ENCODE assay signal across 8 cellular contexts in the genomic region with DNA sequence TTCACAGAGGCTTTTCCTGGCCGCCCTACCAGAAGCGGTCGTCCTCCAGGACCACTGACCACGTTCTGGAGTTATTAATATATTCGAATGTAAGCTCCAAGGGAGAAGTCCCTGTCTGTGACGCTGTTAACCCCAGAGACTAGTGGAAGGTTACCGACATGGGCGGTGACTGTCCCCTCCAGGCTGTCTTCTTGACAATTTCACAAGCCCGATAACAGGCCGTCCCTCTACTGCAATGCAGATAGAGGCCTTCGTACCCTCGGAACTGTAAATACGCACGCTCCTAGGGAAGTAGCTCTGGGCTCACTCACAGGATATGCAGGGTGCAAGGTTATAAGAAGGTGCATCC. TPM values are rescaled to one million over a fixed set of nuclear protein-coding genes. Genes with fewer than 3 reads are reported as not detected.
DNase-seq lines count a peak whose midpoint lies in the region; ATAC-seq lines count a peak whose summit lies in the region.

No MANE protein-coding gene starts in this region.

- no peaks in the 10 kb centered on the region for H3K4me1 ChIP-seq in ES-I3 (ENCODE audit: insufficient read depth, low read length)
- H3K4me1 ChIP-seq in skeletal muscle tissue (ENCODE audit: control insufficient read depth in 3 of 3, insufficient read depth in 3 of 3, low read length in 3 of 3) = peaks cover 7 to 19% (median 17%) of the 10 kb centered on the region in 3 donors

- no peaks in the 10 kb centered on the region for H3K27me3 ChIP-seq in skeletal muscle tissue (ENCODE audit: control insufficient read depth in 3 of 3, insufficient read depth in 3 of 3, low read length in 3 of 3)

- H3K9ac ChIP-seq in ES-I3 (ENCODE audit: low read depth, low read length) (peak overlapping the region; percentile 98), skeletal muscle tissue (ENCODE audit: low read depth in 1 of 3, low read length in 3 of 3) (peak overlapping the region; percentile 83 to 96 (median 95))

- peak; percentile 53 for DNase-seq in SIG-M5 (lab: John Stamatoyannopoulos, UW)
- DNase-seq in anterior cingulate cortex (lab: John Stamatoyannopoulos, UW) = peak in 36 of 58 donors; percentile 15 to 76 (median 54)
- peak in 30 of 51 donors; percentile 22 to 80 (median 52) for DNase-seq in hypothalamus (lab: John Stamatoyannopoulos, UW)
- no peak for DNase-seq in HK-2 (ENCODE audit: unreplicated experiment)

- H3K9me3 ChIP-seq in ES-I3 (ENCODE audit: control insufficient read depth, insufficient read depth, low read length) = no peaks in the 10 kb centered on the region
- H3K9me3 ChIP-seq in KOPT-K1 (ENCODE audit: insufficient read depth, low read length, poor library complexity, severe bottlenecking) = no peaks in the 10 kb centered on the region
- peaks cover 0 to 5% (median 0%) of the 10 kb centered on the region in 3 donors for H3K9me3 ChIP-seq in skeletal muscle tissue (ENCODE audit: control insufficient read depth in 3 of 3, low read length in 3 of 3)

- H3K36me3 ChIP-seq in ES-I3 (ENCODE audit: insufficient read depth, low read length) (no peaks in the 10 kb centered on the region), KOPT-K1 (ENCODE audit: insufficient read depth, low read length) (peaks cover 9% of the 10 kb centered on the region), skeletal muscle tissue (ENCODE audit: control insufficient read depth in 3 of 3, insufficient read depth in 3 of 3, low read length in 3 of 3) (peaks cover 0 to 8% (median 0%) of the 10 kb centered on the region in 3 donors)

- H3K4me3 ChIP-seq in skeletal muscle tissue (ENCODE audit: low read length in 3 of 3) = peak overlapping the region; percentile 92 to 95 (median 92)

- H3K27ac ChIP-seq in KOPT-K1 (ENCODE audit: low read depth, low read length, poor library complexity, severe bottlenecking) = peak overlapping the region; percentile 72
- H3K27ac ChIP-seq in skeletal muscle tissue (ENCODE audit: low read depth, low read length) = peak overlapping the region; percentile 93

- ATAC-seq in GM21723 (IDR thresholded peaks at IDR 0.05; ENCODE audit: unreplicated experiment) = peak; percentile 52

RNA-seq across cellular contexts. Expression of a gene that starts 0.6 kb away (rescaled TPM):
- 7.8 TPM for total RNA-seq in skeletal muscle tissue
